19 cellular contexts compared by ENCODE assay signal in genomic region chr7:16803881-16804673, GRCh38. TPM values are rescaled to one million over a fixed set of nuclear protein-coding genes. Genes with fewer than 3 reads are reported as not detected.
DNase-seq lines count a peak whose midpoint lies in the region; ATAC-seq and TF ChIP-seq lines count a peak whose summit lies in the region.
"Had no signal": no experiment of that assay in that cellular context is flagged by ENCODE, and none has a peak within 500 bp of the region (broad histone marks: within the 10 kb centered on the region; RNA-seq: fewer than 3 reads in every experiment).

No MANE protein-coding gene starts in this region.

- BruUV-seq in Panc1 (replicated peaks; lab: Mats Ljungman, UMichigan): TSS peak; percentile 91

- no peak for TF ChIP-seq POLR2A in ovary (IDR thresholded peaks at IDR 0.05)

- H3K27ac Mint-ChIP-seq in progenitor cell of endocrine pancreas: peak overlapping the region; percentile 81
- H3K27ac Mint-ChIP-seq: activated CD4-positive, alpha-beta T cell treated with anti-CD3 and anti-CD28 coated beads, Interleukin-2, amount 10 ng/mL, durations not matched to agents 24 days and 14 days; T-helper 1 cell treated with Interleukin-12 subunit alpha and Interleukin-12 subunit beta and Interleukin-4 antibody, amounts not matched to agents 30 μg/mL and 1 μg/mL, for 36 hours had no signal

- peak overlapping the region; percentile 49 to 73 for H3K4me3 ChIP-seq in Panc1 (ENCODE audit: low read depth in 2 of 2, low read length in 2 of 2)
- H3K4me3 ChIP-seq in fibroblast of villous mesenchyme (ENCODE audit: low read depth, low read length): no peak overlapping the region
- H3K4me3 ChIP-seq in effector memory CD4-positive, alpha-beta T cell (ENCODE audit: insufficient read depth, low read depth, low read length, poor library complexity, severe bottlenecking): no peak overlapping the region
- no peak overlapping the region for H3K4me3 ChIP-seq in ovary

- POLR2A ChIA-PET in Panc1 (lab: Charles Lee): interaction anchor here (0.5 to 0.9 kb wide), 3 partner anchors 43 to 177 kb away, joined by 3 to 5 read pairs (median 3); no protein-coding TSS in a partner anchor

- peaks cover 2% of the 10 kb centered on the region; the same call in 1 of the 2 replicates for H3K36me3 ChIP-seq in Panc1 (ENCODE audit: control insufficient read depth, insufficient read depth, low read length)
- H3K36me3 ChIP-seq in effector memory CD4-positive, alpha-beta T cell (ENCODE audit: control insufficient read depth, insufficient read depth, low read length): no peaks in the 10 kb centered on the region
- H3K36me3 ChIP-seq in ovary: no peaks in the 10 kb centered on the region
- H3K36me3 ChIP-seq: neutrophil had no signal

- H3K27ac ChIP-seq in Panc1 (ENCODE audit: low read length) (peak overlapping the region; percentile 96), ovary (no peak overlapping the region)
- no peak overlapping the region for H3K27ac ChIP-seq in effector memory CD4-positive, alpha-beta T cell (ENCODE audit: insufficient read depth, low read length, poor library complexity, severe bottlenecking)
- H3K27ac ChIP-seq: KMS-11, neutrophil had no signal

- 85 to 87% (median 86%) methylated on average over 7 of the region's 7 CpGs for whole genome bisulfite sequencing in ovary, 3 donors

- intact Hi-C loops in Panc1 (cut with micrococcal nuclease; ENCODE audit: unreplicated experiment) (loop anchor here (2.0 to 5.0 kb wide), 2 partner anchors 43 to 102 kb away; no protein-coding TSS in a partner anchor), ovary (cut with DNase I) (no loop called here)

- H3K27me3 Mint-ChIP-seq in progenitor cell of endocrine pancreas: no peaks in the 10 kb centered on the region

- H3K4me1 ChIP-seq in Panc1 (ENCODE audit: control insufficient read depth, insufficient read depth, low read length): peaks cover 36% of the 10 kb centered on the region
- H3K4me1 ChIP-seq in effector memory CD4-positive, alpha-beta T cell (ENCODE audit: control insufficient read depth, insufficient read depth, low read length, poor library complexity, severe bottlenecking): no peaks in the 10 kb centered on the region
- no peaks in the 10 kb centered on the region for H3K4me1 ChIP-seq in ovary (ENCODE audit: insufficient read depth)

- no peaks in the 10 kb centered on the region for H3K36me3 Mint-ChIP-seq in progenitor cell of endocrine pancreas (ENCODE audit: insufficient read depth)

- peak; percentile 80 for ATAC-seq in Panc1
- ATAC-seq: HCT116 had no signal

- CTCF ChIA-PET in Panc1 (lab: Charles Lee): interaction anchor here (0.7 to 1.9 kb wide), 3 partner anchors 28 to 216 kb away, joined by 3 to 4 read pairs (median 3); no protein-coding TSS in a partner anchor

- DNase-seq in DMS53 treated with DMSO at 0.1 percent for 48 hours (lab: John Stamatoyannopoulos, UW; ENCODE audit: unreplicated experiment): peak; percentile 59
- DNase-seq in Panc1 (ENCODE audit: low read depth, low spot score): peak; percentile 90
- DNase-seq in fibroblast of villous mesenchyme (ENCODE audit: low read depth): peak; percentile 27
- no peak for DNase-seq in progenitor cell of endocrine pancreas (ENCODE audit: low spot score, unreplicated experiment)
- DNase-seq in GDM1 (lab: John Stamatoyannopoulos, UW): no peak
- no peak for DNase-seq in effector memory CD4-positive, alpha-beta T cell
- no peak for DNase-seq in GM13977 (ENCODE audit: low spot score)
- DNase-seq in ovary: no peak
- DNase-seq: activated CD4-positive, alpha-beta T cell treated with anti-CD3 and anti-CD28 coated beads, Interleukin-2, amount 10 ng/mL, durations not matched to agents 24 days and 14 days; activated T-cell treated with anti-CD3 and anti-CD28 coated beads, Interleukin-2, amount 50 U/mL, for 48 hours; AML-193; hippocampal formation; NCI-H1436; NCI-H526; stimulated activated naive CD4-positive, alpha-beta T cell had no signal

- peak overlapping the region; percentile 48 for H3K4me3 Mint-ChIP-seq in progenitor cell of endocrine pancreas (ENCODE audit: low read depth)
- H3K4me3 Mint-ChIP-seq: activated CD4-positive, alpha-beta T cell treated with anti-CD3 and anti-CD28 coated beads, Interleukin-2, amount 10 ng/mL, durations not matched to agents 24 days and 14 days; T-helper 1 cell treated with Interleukin-12 subunit alpha and Interleukin-12 subunit beta and Interleukin-4 antibody, amounts not matched to agents 30 μg/mL and 1 μg/mL, for 36 hours had no signal

- TF ChIP-seq EP300 in ovary (IDR thresholded peaks at IDR 0.05): no peak

- H3K9me3 Mint-ChIP-seq in progenitor cell of endocrine pancreas (ENCODE audit: low read depth): no peaks in the 10 kb centered on the region
- H3K9me3 Mint-ChIP-seq: activated CD4-positive, alpha-beta T cell treated with anti-CD3 and anti-CD28 coated beads, Interleukin-2, amount 10 ng/mL, durations not matched to agents 24 days and 14 days; T-helper 1 cell treated with Interleukin-12 subunit alpha and Interleukin-12 subunit beta and Interleukin-4 antibody, amounts not matched to agents 30 μg/mL and 1 μg/mL, for 36 hours had no signal

- H3K27me3 ChIP-seq in Panc1 (ENCODE audit: control insufficient read depth, insufficient read depth, low read length) (no peaks in the 10 kb centered on the region), ovary (no peaks in the 10 kb centered on the region)
- no peaks in the 10 kb centered on the region for H3K27me3 ChIP-seq in effector memory CD4-positive, alpha-beta T cell (replicated peaks; ENCODE audit: control insufficient read depth, insufficient read depth, low read length, poor library complexity, severe bottlenecking)
- H3K27me3 ChIP-seq: neutrophil had no signal

- H3K9me3 ChIP-seq in Panc1 (ENCODE audit: control insufficient read depth, insufficient read depth, low read depth, low read length): no peaks in the 10 kb centered on the region
- H3K9me3 ChIP-seq in effector memory CD4-positive, alpha-beta T cell (ENCODE audit: control insufficient read depth, low read length): no peaks in the 10 kb centered on the region
- no peaks in the 10 kb centered on the region for H3K9me3 ChIP-seq in ovary
- H3K9me3 ChIP-seq: neutrophil had no signal

- TF ChIP-seq CTCF in Panc1 (IDR thresholded peaks at IDR 0.05) (no peak), fibroblast of villous mesenchyme (IDR thresholded peaks at IDR 0.05; ENCODE audit: insufficient read depth, low read depth, low read length) (no peak), progenitor cell of endocrine pancreas (IDR thresholded peaks at IDR 0.05; ENCODE audit: unreplicated experiment) (no peak), GM13977 (IDR thresholded peaks at IDR 0.05; ENCODE audit: extremely low read depth, insufficient read depth, missing control alignments) (no peak), ovary (IDR thresholded peaks at IDR 0.05) (no peak)

- in situ Hi-C loops in Panc1 (cut with HindIII; ENCODE audit: low pct_unique_long_range_greater_than_20kb, low sequenced_read_pairs): no loop called here
- in situ Hi-C loops in GM13977 (cut with MboI; ENCODE audit: low pct_unique_long_range_greater_than_20kb, low sequenced_read_pairs, unreplicated experiment): no loop called here

- peaks cover 23% of the 10 kb centered on the region for H3K4me1 Mint-ChIP-seq in progenitor cell of endocrine pancreas (ENCODE audit: low read depth)
- H3K4me1 Mint-ChIP-seq: activated CD4-positive, alpha-beta T cell treated with anti-CD3 and anti-CD28 coated beads, Interleukin-2, amount 10 ng/mL, durations not matched to agents 24 days and 14 days had no signal

RNA-seq across cellular contexts. Expression of gene AGR2, which starts 0.7 kb away (rescaled TPM):
- total RNA-seq in Panc1 (2021; ENCODE audit: unreplicated experiment): 147 TPM
- polyA plus RNA-seq in Panc1 (2012; ENCODE audit: insufficient read length): 128 TPM
- not detected in 2 replicates for total RNA-seq in fibroblast of villous mesenchyme
- total RNA-seq in progenitor cell of endocrine pancreas: 25.8 and 56.3 TPM in 2 replicates
- 10 to 100 TPM in 1 of 7 donors, 1 to 10 TPM in 4, not detected in 2; 1.3 to 64.3 (median 4.6) TPM for total RNA-seq in ovary
- under 1 TPM in 1 of 2 donors, not detected in 1; 0.07 TPM for polyA plus RNA-seq in ovary
- total RNA-seq: activated CD4-positive, alpha-beta T cell treated with anti-CD3 and anti-CD28 coated beads, Interleukin-2, amount 10 ng/mL, durations not matched to agents 24 days and 14 days had no signal

RNA-seq across cellular contexts. Expression of gene TSPAN13, which starts 50.5 kb away (rescaled TPM):
- total RNA-seq in Panc1 (2021; ENCODE audit: unreplicated experiment) (80.8 TPM), fibroblast of villous mesenchyme (8.7 and 10.8 TPM in 2 replicates), progenitor cell of endocrine pancreas (112 and 116 TPM in 2 replicates), ovary (10 to 100 TPM in 1 of 7 donors, 1 to 10 TPM in 5, under 1 TPM in 1; 0.72 to 23.4 (median 3.7) TPM)
- polyA plus RNA-seq in Panc1 (2012; ENCODE audit: insufficient read length): 54.4 TPM
- 1 to 10 TPM; 4.2 to 8.1 TPM for polyA plus RNA-seq in ovary

Comparison
In these comparisons a context has a peak if more than half of its experiments do, and no peak if none do; other contexts are left out.
1. DNase-seq: peak in DMS53 treated with DMSO at 0.1 percent for 48 hours (single experiment), Panc1 (single experiment) and fibroblast of villous mesenchyme (single experiment); none in progenitor cell of endocrine pancreas (single experiment), GDM1 (single experiment), effector memory CD4-positive, alpha-beta T cell (0 of 3), GM13977 (single experiment) and ovary (0 of 5).
2. H3K4me3 ChIP-seq: peak in Panc1 (2 of 2); none in fibroblast of villous mesenchyme (single experiment), effector memory CD4-positive, alpha-beta T cell (single experiment) and ovary (single experiment).